ENCODE assay signal across 8 cellular contexts in the genomic region with DNA sequence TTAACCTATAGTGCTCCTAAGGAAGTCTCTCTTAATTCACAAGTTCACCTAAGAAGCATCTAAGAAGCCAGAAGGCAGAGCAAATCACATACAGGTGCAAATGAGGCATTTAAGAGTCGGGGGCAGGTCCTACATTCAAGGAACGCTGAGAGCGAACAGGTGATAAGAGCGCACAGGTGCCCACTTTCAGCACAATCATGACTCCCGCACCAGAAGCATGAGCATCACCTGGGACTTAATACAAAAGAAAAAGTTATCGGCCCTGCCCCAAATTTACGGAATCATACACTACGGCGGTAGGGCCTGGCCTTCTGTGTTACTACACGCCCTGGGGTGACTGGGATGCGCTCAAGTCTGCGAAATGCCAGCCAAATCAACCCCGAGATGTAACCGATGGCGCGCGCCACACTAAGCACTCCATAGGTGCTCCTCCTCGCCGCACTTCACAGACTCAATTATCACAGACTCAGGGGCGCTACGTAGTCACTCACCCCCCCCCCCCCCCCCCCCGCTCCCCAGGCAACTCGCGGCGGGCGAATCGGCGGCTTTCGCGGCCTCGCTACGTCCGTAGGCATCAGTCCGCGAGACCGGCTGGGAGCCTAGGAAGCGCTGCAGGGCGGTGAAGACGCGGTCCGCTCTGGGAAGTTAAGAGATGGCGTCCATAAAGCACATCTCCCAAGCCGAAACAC. TPM values are rescaled to one million over a fixed set of nuclear protein-coding genes. Genes with fewer than 3 reads are reported as not detected.
DNase-seq lines count a peak whose midpoint lies in the region; ATAC-seq and TF ChIP-seq lines count a peak whose summit lies in the region.

No MANE protein-coding gene starts in this region.

- no peak for DNase-seq in GM12864 (ENCODE audit: low read depth)
- peak; percentile 50 for DNase-seq in NCI-H1105 (lab: John Stamatoyannopoulos, UW)
- DNase-seq in choroid plexus epithelial cell (ENCODE audit: low read depth), result peak; percentile 81
- peak; percentile 49 for DNase-seq in left lobe of liver (ENCODE audit: low spot score)
- DNase-seq in stimulated activated CD4-positive, alpha-beta T cell treated with anti-CD3 and anti-CD28 coated beads, Interleukin-1b, Interleukin-23, amount 100 ng/mL, for 4 hours (ENCODE audit: low read depth in 2 of 2), result peak; percentile 23 to 25

- H3K4me3 ChIP-seq in GM12864 (ENCODE audit: low read depth, low read length), result peak overlapping the region; percentile 94
- peak overlapping the region; percentile 90 for H3K4me3 ChIP-seq in choroid plexus epithelial cell (ENCODE audit: low read depth, low read length)

- TF ChIP-seq CTCF in GM12864 (IDR thresholded peaks at IDR 0.05; ENCODE audit: low read depth, low read length, missing control alignments) (no peak), choroid plexus epithelial cell (conservative IDR thresholded peaks at IDR 0.05; ENCODE audit: low read depth, low read length) (no peak)

- ATAC-seq in HG02610 (IDR thresholded peaks at IDR 0.05; ENCODE audit: unreplicated experiment) (peak; percentile 8), left lobe of liver (peak; percentile 37), GM18519 (IDR thresholded peaks at IDR 0.05; ENCODE audit: low FRiP score, unreplicated experiment) (no peak)
- ATAC-seq in activated CD4-positive, CD25-positive, alpha-beta regulatory T cell treated with anti-CD3 and anti-CD28 coated beads, Interleukin-2, amount 50 U/mL, for 24 hours, result peak; percentile 26 to 30

RNA-seq across cellular contexts. Expression of a gene that starts 0.7 kb away (rescaled TPM):
- 2.3 TPM for total RNA-seq in left lobe of liver
